Comparison of ENCODE assay signal across 1 cellular context in genomic region chr2:166762746-166763145, GRCh38.
TF ChIP-seq lines count a peak whose summit lies in the region.

No MANE protein-coding gene starts in this region.

TF ChIP-seq in HepG2, 621 proteins besides CTCF, POLR2A, EP300 and RAD21 (continued from another document):
- TF ChIP-seq, protein P1, sequence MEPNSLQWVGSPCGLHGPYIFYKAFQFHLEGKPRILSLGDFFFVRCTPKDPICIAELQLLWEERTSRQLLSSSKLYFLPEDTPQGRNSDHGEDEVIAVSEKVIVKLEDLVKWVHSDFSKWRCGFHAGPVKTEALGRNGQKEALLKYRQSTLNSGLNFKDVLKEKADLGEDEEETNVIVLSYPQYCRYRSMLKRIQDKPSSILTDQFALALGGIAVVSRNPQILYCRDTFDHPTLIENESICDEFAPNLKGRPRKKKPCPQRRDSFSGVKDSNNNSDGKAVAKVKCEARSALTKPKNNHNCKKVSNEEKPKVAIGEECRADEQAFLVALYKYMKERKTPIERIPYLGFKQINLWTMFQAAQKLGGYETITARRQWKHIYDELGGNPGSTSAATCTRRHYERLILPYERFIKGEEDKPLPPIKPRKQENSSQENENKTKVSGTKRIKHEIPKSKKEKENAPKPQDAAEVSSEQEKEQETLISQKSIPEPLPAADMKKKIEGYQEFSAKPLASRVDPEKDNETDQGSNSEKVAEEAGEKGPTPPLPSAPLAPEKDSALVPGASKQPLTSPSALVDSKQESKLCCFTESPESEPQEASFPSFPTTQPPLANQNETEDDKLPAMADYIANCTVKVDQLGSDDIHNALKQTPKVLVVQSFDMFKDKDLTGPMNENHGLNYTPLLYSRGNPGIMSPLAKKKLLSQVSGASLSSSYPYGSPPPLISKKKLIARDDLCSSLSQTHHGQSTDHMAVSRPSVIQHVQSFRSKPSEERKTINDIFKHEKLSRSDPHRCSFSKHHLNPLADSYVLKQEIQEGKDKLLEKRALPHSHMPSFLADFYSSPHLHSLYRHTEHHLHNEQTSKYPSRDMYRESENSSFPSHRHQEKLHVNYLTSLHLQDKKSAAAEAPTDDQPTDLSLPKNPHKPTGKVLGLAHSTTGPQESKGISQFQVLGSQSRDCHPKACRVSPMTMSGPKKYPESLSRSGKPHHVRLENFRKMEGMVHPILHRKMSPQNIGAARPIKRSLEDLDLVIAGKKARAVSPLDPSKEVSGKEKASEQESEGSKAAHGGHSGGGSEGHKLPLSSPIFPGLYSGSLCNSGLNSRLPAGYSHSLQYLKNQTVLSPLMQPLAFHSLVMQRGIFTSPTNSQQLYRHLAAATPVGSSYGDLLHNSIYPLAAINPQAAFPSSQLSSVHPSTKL (CRISPR knock-in tag; IDR thresholded peaks at IDR 0.05) = peak; percentile 61; the same call in 1 of the 2 replicates
- TF ChIP-seq POLR2G (IDR thresholded peaks at IDR 0.05; ENCODE audit: low read depth, low read length) (no peak), PBX3 (CRISPR knock-in tag; IDR thresholded peaks at IDR 0.05; ENCODE audit: borderline replicate concordance) (no peak), CREBL2 (CRISPR knock-in tag; IDR thresholded peaks at IDR 0.05; ENCODE audit: borderline replicate concordance) (no peak), TRIM24 (CRISPR knock-in tag; IDR thresholded peaks at IDR 0.05) (peak; percentile 76; the same call in 1 of the 2 replicates), CEBPB (IDR thresholded peaks at IDR 0.05; ENCODE audit: borderline replicate concordance, low read depth, low read length) (peak; percentile 94), TBP (CRISPR knock-in tag; IDR thresholded peaks at IDR 0.05) (no peak), ZNF432 (CRISPR knock-in tag; IDR thresholded peaks at IDR 0.05; ENCODE audit: borderline replicate concordance) (no peak), HOXA7 (CRISPR knock-in tag; IDR thresholded peaks at IDR 0.05) (no peak), MZF1 (CRISPR knock-in tag; IDR thresholded peaks at IDR 0.05; ENCODE audit: borderline replicate concordance) (no peak), ZNF543 (CRISPR knock-in tag; IDR thresholded peaks at IDR 0.05) (no peak), CBX2 (IDR thresholded peaks at IDR 0.05; ENCODE audit: low read depth, low read length) (no peak), CBX2 (CRISPR knock-in tag; IDR thresholded peaks at IDR 0.05; ENCODE audit: low read depth) (no peak), PPARG (CRISPR knock-in tag; conservative IDR thresholded peaks at IDR 0.05) (peak; percentile 97), PITX1 (CRISPR knock-in tag; IDR thresholded peaks at IDR 0.05) (peak; percentile 40; the same call in 1 of the 2 replicates), ISL2 (CRISPR knock-in tag; IDR thresholded peaks at IDR 0.05) (no peak), ARHGAP35 (CRISPR knock-in tag; IDR thresholded peaks at IDR 0.05; ENCODE audit: borderline replicate concordance) (no peak), ZNF720 (CRISPR knock-in tag; IDR thresholded peaks at IDR 0.05) (no peak), ZNF776 (CRISPR knock-in tag; IDR thresholded peaks at IDR 0.05) (no peak), TBX2 (CRISPR knock-in tag; IDR thresholded peaks at IDR 0.05; ENCODE audit: borderline replicate concordance) (no peak), ZNF446 (CRISPR knock-in tag; IDR thresholded peaks at IDR 0.05) (no peak), HNF4G (IDR thresholded peaks at IDR 0.05; ENCODE audit: borderline replicate concordance, low read depth, low read length) (peak; percentile 27; the same call in 1 of the 2 replicates), HNF4G (CRISPR knock-in tag; IDR thresholded peaks at IDR 0.05; ENCODE audit: borderline replicate concordance, low read depth) (no peak), ARID2 (CRISPR knock-in tag; IDR thresholded peaks at IDR 0.05; ENCODE audit: borderline replicate concordance) (no peak), HNF1A (IDR thresholded peaks at IDR 0.05; ENCODE audit: low read depth) (no peak), HNF1A (CRISPR knock-in tag; IDR thresholded peaks at IDR 0.05; ENCODE audit: borderline replicate concordance) (no peak), SRSF1 (optimal IDR thresholded peaks at IDR 0.05; ENCODE audit: low read depth, low read length) (no peak), ZNF501 (CRISPR knock-in tag; IDR thresholded peaks at IDR 0.05) (no peak), ZNF674 (CRISPR knock-in tag; IDR thresholded peaks at IDR 0.05; ENCODE audit: low read depth) (no peak)
- TF ChIP-seq, protein P2, sequence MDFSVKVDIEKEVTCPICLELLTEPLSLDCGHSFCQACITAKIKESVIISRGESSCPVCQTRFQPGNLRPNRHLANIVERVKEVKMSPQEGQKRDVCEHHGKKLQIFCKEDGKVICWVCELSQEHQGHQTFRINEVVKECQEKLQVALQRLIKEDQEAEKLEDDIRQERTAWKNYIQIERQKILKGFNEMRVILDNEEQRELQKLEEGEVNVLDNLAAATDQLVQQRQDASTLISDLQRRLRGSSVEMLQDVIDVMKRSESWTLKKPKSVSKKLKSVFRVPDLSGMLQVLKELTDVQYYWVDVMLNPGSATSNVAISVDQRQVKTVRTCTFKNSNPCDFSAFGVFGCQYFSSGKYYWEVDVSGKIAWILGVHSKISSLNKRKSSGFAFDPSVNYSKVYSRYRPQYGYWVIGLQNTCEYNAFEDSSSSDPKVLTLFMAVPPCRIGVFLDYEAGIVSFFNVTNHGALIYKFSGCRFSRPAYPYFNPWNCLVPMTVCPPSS (IDR thresholded peaks at IDR 0.05) = no peak
- TF ChIP-seq, protein P3, sequence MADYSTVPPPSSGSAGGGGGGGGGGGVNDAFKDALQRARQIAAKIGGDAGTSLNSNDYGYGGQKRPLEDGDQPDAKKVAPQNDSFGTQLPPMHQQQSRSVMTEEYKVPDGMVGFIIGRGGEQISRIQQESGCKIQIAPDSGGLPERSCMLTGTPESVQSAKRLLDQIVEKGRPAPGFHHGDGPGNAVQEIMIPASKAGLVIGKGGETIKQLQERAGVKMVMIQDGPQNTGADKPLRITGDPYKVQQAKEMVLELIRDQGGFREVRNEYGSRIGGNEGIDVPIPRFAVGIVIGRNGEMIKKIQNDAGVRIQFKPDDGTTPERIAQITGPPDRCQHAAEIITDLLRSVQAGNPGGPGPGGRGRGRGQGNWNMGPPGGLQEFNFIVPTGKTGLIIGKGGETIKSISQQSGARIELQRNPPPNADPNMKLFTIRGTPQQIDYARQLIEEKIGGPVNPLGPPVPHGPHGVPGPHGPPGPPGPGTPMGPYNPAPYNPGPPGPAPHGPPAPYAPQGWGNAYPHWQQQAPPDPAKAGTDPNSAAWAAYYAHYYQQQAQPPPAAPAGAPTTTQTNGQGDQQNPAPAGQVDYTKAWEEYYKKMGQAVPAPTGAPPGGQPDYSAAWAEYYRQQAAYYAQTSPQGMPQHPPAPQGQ (CRISPR knock-in tag; IDR thresholded peaks at IDR 0.05; ENCODE audit: borderline replicate concordance) = no peak
- TF ChIP-seq, protein P4, sequence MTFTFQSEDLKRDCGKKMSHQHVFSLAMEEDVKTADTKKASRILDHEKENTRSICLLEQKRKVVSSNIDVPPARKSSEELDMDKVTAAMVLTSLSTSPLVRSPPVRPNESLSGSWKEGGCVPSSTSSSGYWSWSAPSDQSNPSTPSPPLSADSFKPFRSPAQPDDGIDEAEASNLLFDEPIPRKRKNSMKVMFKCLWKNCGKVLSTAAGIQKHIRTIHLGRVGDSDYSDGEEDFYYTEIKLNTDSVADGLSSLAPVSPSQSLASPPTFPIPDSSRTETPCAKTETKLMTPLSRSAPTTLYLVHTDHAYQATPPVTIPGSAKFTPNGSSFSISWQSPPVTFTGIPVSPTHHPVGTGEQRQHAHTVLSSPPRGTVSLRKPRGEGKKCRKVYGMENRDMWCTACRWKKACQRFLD (CRISPR knock-in tag; IDR thresholded peaks at IDR 0.05; ENCODE audit: borderline replicate concordance) = no peak
- TF ChIP-seq, protein P5, sequence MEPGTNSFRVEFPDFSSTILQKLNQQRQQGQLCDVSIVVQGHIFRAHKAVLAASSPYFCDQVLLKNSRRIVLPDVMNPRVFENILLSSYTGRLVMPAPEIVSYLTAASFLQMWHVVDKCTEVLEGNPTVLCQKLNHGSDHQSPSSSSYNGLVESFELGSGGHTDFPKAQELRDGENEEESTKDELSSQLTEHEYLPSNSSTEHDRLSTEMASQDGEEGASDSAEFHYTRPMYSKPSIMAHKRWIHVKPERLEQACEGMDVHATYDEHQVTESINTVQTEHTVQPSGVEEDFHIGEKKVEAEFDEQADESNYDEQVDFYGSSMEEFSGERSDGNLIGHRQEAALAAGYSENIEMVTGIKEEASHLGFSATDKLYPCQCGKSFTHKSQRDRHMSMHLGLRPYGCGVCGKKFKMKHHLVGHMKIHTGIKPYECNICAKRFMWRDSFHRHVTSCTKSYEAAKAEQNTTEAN (CRISPR knock-in tag; conservative IDR thresholded peaks at IDR 0.05) = no peak
- TF ChIP-seq, protein P6, sequence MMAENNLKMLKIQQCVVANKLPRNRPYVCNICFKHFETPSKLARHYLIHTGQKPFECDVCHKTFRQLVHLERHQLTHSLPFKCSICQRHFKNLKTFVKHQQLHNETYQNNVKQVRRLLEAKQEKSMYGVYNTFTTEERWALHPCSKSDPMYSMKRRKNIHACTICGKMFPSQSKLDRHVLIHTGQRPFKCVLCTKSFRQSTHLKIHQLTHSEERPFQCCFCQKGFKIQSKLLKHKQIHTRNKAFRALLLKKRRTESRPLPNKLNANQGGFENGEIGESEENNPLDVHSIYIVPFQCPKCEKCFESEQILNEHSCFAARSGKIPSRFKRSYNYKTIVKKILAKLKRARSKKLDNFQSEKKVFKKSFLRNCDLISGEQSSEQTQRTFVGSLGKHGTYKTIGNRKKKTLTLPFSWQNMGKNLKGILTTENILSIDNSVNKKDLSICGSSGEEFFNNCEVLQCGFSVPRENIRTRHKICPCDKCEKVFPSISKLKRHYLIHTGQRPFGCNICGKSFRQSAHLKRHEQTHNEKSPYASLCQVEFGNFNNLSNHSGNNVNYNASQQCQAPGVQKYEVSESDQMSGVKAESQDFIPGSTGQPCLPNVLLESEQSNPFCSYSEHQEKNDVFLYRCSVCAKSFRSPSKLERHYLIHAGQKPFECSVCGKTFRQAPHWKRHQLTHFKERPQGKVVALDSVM (CRISPR knock-in tag; IDR thresholded peaks at IDR 0.05) = no peak
